In genomic region chr19:34363930-34364329, GRCh38 we compare ENCODE assay signal across 16 cellular contexts. TPM values are rescaled to one million over a fixed set of nuclear protein-coding genes. Genes with fewer than 3 reads are reported as not detected.
DNase-seq lines count a peak whose midpoint lies in the region; ATAC-seq, FAIRE-seq and TF ChIP-seq lines count a peak whose summit lies in the region.
"Had no signal": no experiment of that assay in that cellular context is flagged by ENCODE, and none has a peak within 500 bp of the region (broad histone marks: within the 10 kb centered on the region; RNA-seq: fewer than 3 reads in every experiment).

No MANE protein-coding gene starts in this region.

- no peak overlapping the region for H2BK12ac ChIP-seq in H1 (ENCODE audit: low read depth, low read length)

- peaks cover 9% of the 10 kb centered on the region; the same call in 1 of the 2 replicates for H3K23me2 ChIP-seq in H1 (ENCODE audit: low read depth, low read length)

- no peak overlapping the region for H4K8ac ChIP-seq in H1 (ENCODE audit: extremely low read depth, insufficient read depth, low read length)

- CTCF ChIA-PET in CD4-positive, alpha-beta memory T cell (lab: Charles Lee; ENCODE audit: partially characterized antibody), result interaction anchor here (1.0 kb wide), 1 partner anchor 66 kb away, joined by 4 read pairs; no protein-coding TSS in a partner anchor
- CTCF ChIA-PET in activated B cell treated with CpG ODN at 0.5 μM for 24 hours (lab: Charles Lee), result no interaction called here
- CTCF ChIA-PET in H1 (lab: Charles Lee; ENCODE audit: partially characterized antibody), result interaction anchor here (0.8 to 0.9 kb wide), 2 partner anchors 31 to 67 kb away, joined by 3 read pairs; no protein-coding TSS in a partner anchor

- no peaks in the 10 kb centered on the region for H3K27me3 Mint-ChIP-seq in CD4-positive, alpha-beta memory T cell
- no peaks in the 10 kb centered on the region for H3K27me3 Mint-ChIP-seq in activated B cell treated with CpG ODN at 0.5 μM for 24 hours
- no peaks in the 10 kb centered on the region for H3K27me3 Mint-ChIP-seq in natural killer cell (ENCODE audit: low read depth in 2 of 2)
- H3K27me3 Mint-ChIP-seq: stimulated activated memory B cell treated with anti-CD40 and anti-IgM and Interleukin-4, amounts not matched to agents 10 μg/mL and 1 μg/mL and 100 μg/mL, for 72 hours had no signal

- intact Hi-C loops in CD4-positive, alpha-beta memory T cell (cut with micrococcal nuclease), result loop anchor here (2.0 kb wide), 1 partner anchor 13 kb away; no protein-coding TSS in a partner anchor
- intact Hi-C loops in activated B cell treated with CpG ODN at 0.5 μM for 24 hours (cut with micrococcal nuclease), result loop anchor here (10.0 kb wide), 1 partner anchor 989 kb away; the partner anchor contains the start of gene CEBPG
- intact Hi-C loops in natural killer cell (cut with micrococcal nuclease), result no loop called here

- H3K79me1 ChIP-seq in H1 (ENCODE audit: low read depth, low read length), result peaks cover 19% of the 10 kb centered on the region

- no peak overlapping the region for H2BK5ac ChIP-seq in H1 (ENCODE audit: low read depth, low read length)

- H3K4me1 ChIP-seq in BLaER1 treated with 17β-estradiol and CSF1 and Interleukin-3, amounts not matched to agents 10 nM and 100 nM, result peaks cover 40 to 69% (median 52%) of the 10 kb centered on the region in 10 experiments
- peaks cover 45% of the 10 kb centered on the region for H3K4me1 ChIP-seq in CD4-positive, alpha-beta memory T cell (ENCODE audit: insufficient read depth, low read length)
- peaks cover 3 to 15% (median 8%) of the 10 kb centered on the region in 4 experiments; a peak in 6 of 7 replicates for H3K4me1 ChIP-seq in H1 (replicated peaks in 1 of 4; ENCODE audit: control insufficient read depth in 3 of 4, insufficient read depth in 4 of 4, low read length in 3 of 4)

- TF ChIP-seq POLR2A in H1 (IDR thresholded peaks at IDR 0.05; ENCODE audit: control extremely low read depth in 1 of 2, low read depth in 2 of 2, low read length in 2 of 2), result no peak

- no peak overlapping the region for H3K56ac ChIP-seq in H1 (replicated peaks; ENCODE audit: insufficient read length, low read depth, low read length)

- H4K91ac ChIP-seq in H1 (replicated peaks; ENCODE audit: insufficient read length, low read length), result no peak overlapping the region

- TF ChIP-seq EP300 in H1 (IDR thresholded peaks at IDR 0.05; ENCODE audit: borderline replicate concordance in 1 of 2, low read depth in 2 of 2, low read length in 2 of 2), result no peak

- TF ChIP-seq RAD21 in H1 (IDR thresholded peaks at IDR 0.05 in 1 of 2, conservative IDR thresholded peaks at IDR 0.05 in 1 of 2; ENCODE audit: low read depth in 2 of 2, low read length in 2 of 2), result no peak

- peak overlapping the region in 6 of 8 donors; percentile 38 to 98 (median 92) for H3K4me3 Mint-ChIP-seq in CD4-positive, alpha-beta memory T cell
- peak overlapping the region; percentile 95 for H3K4me3 Mint-ChIP-seq in activated B cell treated with CpG ODN at 0.5 μM for 24 hours
- no peak overlapping the region for H3K4me3 Mint-ChIP-seq in natural killer cell

- H3K4me1 Mint-ChIP-seq in CD4-positive, alpha-beta memory T cell, result peaks cover 29 to 54% (median 42%) of the 10 kb centered on the region in 4 donors
- H3K4me1 Mint-ChIP-seq in activated B cell treated with CpG ODN at 0.5 μM for 24 hours (peaks cover 35% of the 10 kb centered on the region), natural killer cell (peaks cover 37 to 46% of the 10 kb centered on the region in 2 donors)

- no peak overlapping the region for H2AK5ac ChIP-seq in H1 (ENCODE audit: low read depth, low read length)

- WGBS in H1 (ENCODE audit: extremely low coverage in 1 of 2, insufficient coverage in 1 of 2, insufficient read length in 1 of 2, insufficient replicate concordance in 2 of 2, low coverage in 1 of 2, low lambda C conversion rate in 2 of 2, missing lambda C conversion rate in 1 of 2), 2 experiments, result 74% methylated on average over 5 of the region's 5 CpGs; no CpG with 5 or more reads in 1 of the 2 experiments

- peak overlapping the region; percentile 69 to 99 (median 89); a peak in 17 of 22 replicates for H3K4me2 ChIP-seq in BLaER1 treated with 17β-estradiol and CSF1 and Interleukin-3, amounts not matched to agents 10 nM and 100 nM
- H3K4me2 ChIP-seq in H1 (ENCODE audit: insufficient read depth in 1 of 2, low read depth in 2 of 2, low read length in 2 of 2), result no peak overlapping the region; a peak in 1 of 4 replicates

- no peak overlapping the region for H2AFZ ChIP-seq in H1 (ENCODE audit: low read length)

- H3K27ac Mint-ChIP-seq in CD4-positive, alpha-beta memory T cell, result peak overlapping the region in 2 of 7 donors; percentile 83 to 92
- H3K27ac Mint-ChIP-seq in activated B cell treated with CpG ODN at 0.5 μM for 24 hours, result no peak overlapping the region
- H3K27ac Mint-ChIP-seq in natural killer cell, result no peak overlapping the region

- H3K9me3 ChIP-seq in BLaER1 treated with 17β-estradiol and CSF1 and Interleukin-3, amounts not matched to agents 10 nM and 100 nM (replicated peaks in 1 of 11), result no peaks in the 10 kb centered on the region
- no peaks in the 10 kb centered on the region for H3K9me3 ChIP-seq in CD4-positive, alpha-beta memory T cell (ENCODE audit: control insufficient read depth in 1 of 2, low read length in 2 of 2)
- H3K9me3 ChIP-seq in H1 (ENCODE audit: insufficient read depth in 2 of 2, low read depth in 1 of 2, low read length in 1 of 2), result no peaks in the 10 kb centered on the region
- H3K9me3 ChIP-seq: psoas muscle, spleen, upper lobe of left lung had no signal

- TF ChIP-seq CTCF in activated B cell treated with CpG ODN at 0.5 μM for 24 hours (IDR thresholded peaks at IDR 0.05), result no peak
- TF ChIP-seq CTCF in H1 (IDR thresholded peaks at IDR 0.05; ENCODE audit: control extremely low read depth in 1 of 3, insufficient read depth in 1 of 3, low read depth in 1 of 3, low read length in 3 of 3), result no peak
- TF ChIP-seq CTCF in natural killer cell (IDR thresholded peaks at IDR 0.05), result no peak
- no peak for TF ChIP-seq CTCF in omental fat pad (IDR thresholded peaks at IDR 0.05)

- peak overlapping the region in 2 of 11 experiments; percentile 94; a peak in 1 of 22 replicates for H3K27ac ChIP-seq in BLaER1 treated with 17β-estradiol and CSF1 and Interleukin-3, amounts not matched to agents 10 nM and 100 nM
- H3K27ac ChIP-seq in CD4-positive, alpha-beta memory T cell (ENCODE audit: low read depth, low read length), result no peak overlapping the region
- no peak overlapping the region for H3K27ac ChIP-seq in H1 (ENCODE audit: low read depth, low read length)

- no peak overlapping the region for H3K4me3 ChIP-seq in BLaER1 treated with 17β-estradiol and CSF1 and Interleukin-3, amounts not matched to agents 10 nM and 100 nM
- no peak overlapping the region for H3K4me3 ChIP-seq in CD4-positive, alpha-beta memory T cell (ENCODE audit: low read length in 2 of 2)
- H3K4me3 ChIP-seq in H1 (ENCODE audit: extremely low read depth in 1 of 4, insufficient read depth in 2 of 4, low read depth in 3 of 4, low read length in 4 of 4), result no peak overlapping the region

- FAIRE-seq in H1 (lab: Jason Lieb, UNC), result no peak

- H3K14ac ChIP-seq in H1 (ENCODE audit: insufficient read length), result no peak overlapping the region

- H3K36me3 Mint-ChIP-seq in CD4-positive, alpha-beta memory T cell, result peaks cover 8 to 34% of the 10 kb centered on the region in 2 donors
- H3K36me3 Mint-ChIP-seq in activated B cell treated with CpG ODN at 0.5 μM for 24 hours (ENCODE audit: low read depth), result peaks cover 20% of the 10 kb centered on the region
- no peaks in the 10 kb centered on the region for H3K36me3 Mint-ChIP-seq in natural killer cell

- no peak overlapping the region for H4K5ac ChIP-seq in H1 (ENCODE audit: insufficient read length, low read depth, low read length)

- peaks cover 2 to 25% of the 10 kb centered on the region in 2 experiments; a peak in 3 of 4 replicates for H3K79me2 ChIP-seq in H1 (ENCODE audit: control insufficient read depth in 1 of 2, insufficient read depth in 2 of 2, low read length in 2 of 2)

- peak overlapping the region; percentile 61; the same call in 1 of the 2 replicates for H2BK15ac ChIP-seq in H1 (ENCODE audit: low read length)

- peaks cover 28 to 37% (median 33%) of the 10 kb centered on the region in 11 experiments; a peak in 20 of 22 replicates for H4K20me1 ChIP-seq in BLaER1 treated with 17β-estradiol and CSF1 and Interleukin-3, amounts not matched to agents 10 nM and 100 nM
- peaks cover 7 to 17% of the 10 kb centered on the region in 2 experiments for H4K20me1 ChIP-seq in H1 (replicated peaks in 1 of 2; ENCODE audit: control insufficient read depth in 1 of 2, insufficient read depth in 2 of 2, low read length in 2 of 2)

- POLR2A ChIA-PET in CD4-positive, alpha-beta memory T cell (lab: Charles Lee; ENCODE audit: partially characterized antibody), result interaction anchor here (0.6 to 2.2 kb wide), 2 partner anchors 14 to 18 kb away, joined by 3 to 6 read pairs; no protein-coding TSS in a partner anchor
- POLR2A ChIA-PET in activated B cell treated with CpG ODN at 0.5 μM for 24 hours (lab: Charles Lee), result interaction anchor here (0.7 to 2.2 kb wide), 4 partner anchors 8 to 192 kb away, joined by 3 to 9 read pairs (median 3); partner anchors contain the start of genes LSM14A and UBA2
- POLR2A ChIA-PET in H1 (lab: Charles Lee; ENCODE audit: partially characterized antibody), result interaction anchor here (2.1 to 2.3 kb wide), 2 partner anchors 8 to 118 kb away, joined by 4 to 10 read pairs; partner anchors contain the start of gene WTIP

- no peak overlapping the region for H3K18ac ChIP-seq in H1 (ENCODE audit: extremely low read depth, low read length)

- peaks cover 26 to 29% (median 27%) of the 10 kb centered on the region in 11 experiments for H3K36me3 ChIP-seq in BLaER1 treated with 17β-estradiol and CSF1 and Interleukin-3, amounts not matched to agents 10 nM and 100 nM
- peaks cover 9% of the 10 kb centered on the region for H3K36me3 ChIP-seq in CD4-positive, alpha-beta memory T cell (ENCODE audit: insufficient read depth, low read length)
- H3K36me3 ChIP-seq in H1 (ENCODE audit: control insufficient read depth in 2 of 4, insufficient read depth in 4 of 4, low read length in 3 of 4), result peaks cover 13 to 21% (median 16%) of the 10 kb centered on the region in 4 experiments

- H3K9me3 Mint-ChIP-seq in CD4-positive, alpha-beta memory T cell, result peaks cover 0 to 4% (median 0%) of the 10 kb centered on the region in 8 donors
- H3K9me3 Mint-ChIP-seq in activated B cell treated with CpG ODN at 0.5 μM for 24 hours, result no peaks in the 10 kb centered on the region
- no peaks in the 10 kb centered on the region for H3K9me3 Mint-ChIP-seq in natural killer cell
- H3K9me3 Mint-ChIP-seq: stimulated activated memory B cell treated with anti-CD40 and anti-IgM and Interleukin-4, amounts not matched to agents 10 μg/mL and 1 μg/mL and 100 μg/mL, for 72 hours had no signal

- H3K9ac ChIP-seq in BLaER1 treated with 17β-estradiol and CSF1 and Interleukin-3, amounts not matched to agents 10 nM and 100 nM, result peak overlapping the region in 2 of 11 experiments; percentile 96; a peak in 3 of 22 replicates
- H3K9ac ChIP-seq in H1 (replicated peaks in 1 of 4; ENCODE audit: extremely low read depth in 1 of 4, low read depth in 3 of 4, low read length in 3 of 4), result no peak overlapping the region

- H3K23ac ChIP-seq in H1 (ENCODE audit: insufficient read length), result no peak overlapping the region

- no peak overlapping the region for H2BK20ac ChIP-seq in H1 (ENCODE audit: low read length)

- H3K4ac ChIP-seq in H1 (replicated peaks; ENCODE audit: insufficient read length, low read depth, low read length), result no peak overlapping the region

- H2BK120ac ChIP-seq in H1 (replicated peaks; ENCODE audit: low read depth, low read length), result no peak overlapping the region

- ATAC-seq in activated B cell treated with CpG ODN at 0.5 μM for 24 hours (ENCODE audit: low read depth), result no peak
- ATAC-seq in natural killer cell, result no peak
- no peak for ATAC-seq in omental fat pad (ENCODE audit: low FRiP score)
- no peak for ATAC-seq in HG03457 (IDR thresholded peaks at IDR 0.05; ENCODE audit: unreplicated experiment)

- no peak for DNase-seq in CD4-positive, alpha-beta memory T cell
- DNase-seq in activated B cell treated with CpG ODN at 0.5 μM for 24 hours, result no peak
- DNase-seq in H1 (ENCODE audit: low read depth in 1 of 2, low spot score in 2 of 2), result no peak
- no peak for DNase-seq in natural killer cell
- no peak for DNase-seq in omental fat pad (ENCODE audit: low spot score)
- DNase-seq in GOT3 (lab: John Stamatoyannopoulos, UW), result no peak
- DNase-seq: left cardiac atrium, NCI-H1092 treated with DMSO at 0.1 percent for 48 hours, NCI-H2171, NCI-H774, psoas muscle, spleen, upper lobe of left lung had no signal

- no peaks in the 10 kb centered on the region for H3K27me3 ChIP-seq in BLaER1 treated with 17β-estradiol and CSF1 and Interleukin-3, amounts not matched to agents 10 nM and 100 nM
- no peaks in the 10 kb centered on the region for H3K27me3 ChIP-seq in CD4-positive, alpha-beta memory T cell (ENCODE audit: insufficient read depth, low read length)
- no peaks in the 10 kb centered on the region for H3K27me3 ChIP-seq in H1 (replicated peaks in 1 of 4; ENCODE audit: control insufficient read depth in 3 of 4, extremely low read depth in 1 of 4, insufficient read depth in 3 of 4, low read length in 3 of 4)
- H3K27me3 ChIP-seq: spleen, upper lobe of left lung had no signal

RNA-seq across cellular contexts. Expression of gene GPI, which starts 1.1 kb away (rescaled TPM):
- 100 to 1,000 TPM; 121 to 127 TPM for total RNA-seq in CD4-positive, alpha-beta memory T cell
- 100 to 1,000 TPM; 127 to 156 TPM for polyA plus RNA-seq in CD4-positive, alpha-beta memory T cell
- total RNA-seq in activated B cell treated with CpG ODN at 0.5 μM for 24 hours (144 and 151 TPM in 2 replicates), natural killer cell (100 to 1,000 TPM in 2 of 3 donors, 10 to 100 TPM in 1; 98.5 to 132 (median 104) TPM), omental fat pad (100 to 1,000 TPM; 156 to 258 (median 211) TPM)
- total RNA-seq in H1 (2021; fragmentation: NEBNext Ultra II Directional; extraction: Animal tissue kit (Norgen Biotek cat#: 25700)), result 360 and 370 TPM in 2 replicates
- polyA plus RNA-seq in H1 (2011; rRNA removed), result 171 and 240 TPM in 2 replicates
- polyA plus RNA-seq in H1 (2011; cell fraction: cytosol; rRNA removed), result 153 TPM
- 211 TPM for polyA plus RNA-seq in H1 (2011; cell fraction: nucleus; rRNA removed)
- polyA plus RNA-seq in H1 (2012, experiment 1 of 2), result 270 to 336 TPM (median 308 TPM) in 4 replicates
- polyA plus RNA-seq in H1 (2012, experiment 2 of 2), result 324 TPM
- polyA plus RNA-seq in H1 (2013, experiment 1 of 2), result 133 TPM
- polyA plus RNA-seq in H1 (2013, experiment 2 of 2), result 132 TPM
- 290 and 318 TPM in 2 replicates for polyA minus RNA-seq in H1 (2011; rRNA and poly(A)+ RNA removed)
- polyA minus RNA-seq in H1 (2011; cell fraction: cytosol; rRNA and poly(A)+ RNA removed), result 192 TPM
- 114 TPM for polyA minus RNA-seq in H1 (2011; cell fraction: nucleus; rRNA and poly(A)+ RNA removed)

RNA-seq across cellular contexts. Expression of gene PDCD2L, which starts 40.3 kb away (rescaled TPM):
- 10 to 100 TPM in 1 of 2 experiments, 1 to 10 TPM in 1; 8.8 to 12.3 TPM for total RNA-seq in CD4-positive, alpha-beta memory T cell
- polyA plus RNA-seq in CD4-positive, alpha-beta memory T cell, result 10 to 100 TPM; 11.4 to 18.9 TPM
- total RNA-seq in activated B cell treated with CpG ODN at 0.5 μM for 24 hours, result 13.4 and 18.6 TPM in 2 replicates
- total RNA-seq in H1 (2021; fragmentation: NEBNext Ultra II Directional; extraction: Animal tissue kit (Norgen Biotek cat#: 25700)), result 50.8 and 51.5 TPM in 2 replicates
- 78.1 and 80.2 TPM in 2 replicates for polyA plus RNA-seq in H1 (2011; rRNA removed)
- polyA plus RNA-seq in H1 (2011; cell fraction: cytosol; rRNA removed), result 72.4 TPM
- 47.8 TPM for polyA plus RNA-seq in H1 (2011; cell fraction: nucleus; rRNA removed)
- 42.0 to 65.0 TPM (median 44.8 TPM) in 4 replicates for polyA plus RNA-seq in H1 (2012, experiment 1 of 2)
- 59.2 TPM for polyA plus RNA-seq in H1 (2012, experiment 2 of 2)
- polyA plus RNA-seq in H1 (2013, experiment 1 of 2), result 57.3 TPM
- polyA plus RNA-seq in H1 (2013, experiment 2 of 2), result 59.1 TPM
- polyA minus RNA-seq in H1 (2011; rRNA and poly(A)+ RNA removed), result 35.2 and 56.0 TPM in 2 replicates
- polyA minus RNA-seq in H1 (2011; cell fraction: cytosol; rRNA and poly(A)+ RNA removed), result 19.8 TPM
- 22.6 TPM for polyA minus RNA-seq in H1 (2011; cell fraction: nucleus; rRNA and poly(A)+ RNA removed)
- 1 to 10 TPM; 4.7 to 8.6 (median 5.6) TPM for total RNA-seq in natural killer cell
- total RNA-seq in omental fat pad, result 10 to 100 TPM in 2 of 4 donors, 1 to 10 TPM in 2; 6.1 to 12.8 (median 9.2) TPM

Comparison
In these comparisons a context has a peak if more than half of its experiments do, and no peak if none do; other contexts are left out.
1. H3K4me2 ChIP-seq: peak in BLaER1 treated with 17β-estradiol and CSF1 and Interleukin-3, amounts not matched to agents 10 nM and 100 nM (11 of 11); none in H1 (0 of 2).